ENCODE assay signal across 16 cellular contexts in the genomic region with DNA sequence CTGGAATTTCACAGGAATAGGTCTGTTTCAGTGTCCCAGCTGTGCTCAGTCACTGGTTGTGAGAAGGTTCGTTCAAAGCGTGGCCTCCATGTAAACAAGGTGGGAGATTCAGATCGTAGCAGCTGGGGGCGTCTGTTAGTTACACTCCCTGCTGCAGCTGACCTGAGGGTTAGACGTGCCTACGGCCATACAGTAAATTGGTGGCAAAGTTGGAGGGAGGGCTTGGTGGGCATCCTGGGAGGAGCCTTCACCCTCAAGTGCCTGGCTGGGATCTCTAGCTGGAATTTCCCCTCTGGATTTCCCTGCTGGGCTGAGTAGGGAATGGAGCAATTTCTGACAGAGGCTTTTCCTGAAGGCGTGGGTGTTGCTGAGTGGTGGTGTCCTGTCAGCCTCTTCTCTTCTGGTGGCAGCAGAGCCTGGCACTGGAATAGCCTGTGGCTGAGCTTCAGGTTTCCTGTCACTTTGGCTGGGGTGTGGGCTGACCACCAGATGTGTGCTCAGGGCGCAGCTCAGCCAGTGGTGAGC. TPM values are rescaled to one million over a fixed set of nuclear protein-coding genes. Genes with fewer than 3 reads are reported as not detected.
A peak's percentile ranks its signal among the peaks of the same experiment; 100 is the strongest.
DNase-seq lines count a peak whose midpoint lies in the region; ATAC-seq, FAIRE-seq and TF ChIP-seq lines count a peak whose summit lies in the region.
"Had no signal": no experiment of that assay in that cellular context is flagged by ENCODE, and none has a peak within 500 bp of the region (broad histone marks: within the 10 kb centered on the region; RNA-seq: fewer than 3 reads in every experiment).

No MANE protein-coding gene starts in this region.

- H3K27me3 ChIP-seq in bronchial epithelial cell (ENCODE audit: control insufficient read depth, insufficient read depth, low read length) (no peaks in the 10 kb centered on the region), smooth muscle cell (ENCODE audit: low read depth) (no peaks in the 10 kb centered on the region), PC-9 (ENCODE audit: insufficient read depth, low read depth) (no peaks in the 10 kb centered on the region)

- no peak overlapping the region for H3K4me2 ChIP-seq in smooth muscle cell
- no peak overlapping the region for H3K4me2 ChIP-seq in PC-9

- no peaks in the 10 kb centered on the region for H3K9me3 ChIP-seq in smooth muscle cell (replicated peaks; ENCODE audit: low read depth)
- H3K9me3 ChIP-seq in PC-9 (ENCODE audit: insufficient read depth, low read depth): no peaks in the 10 kb centered on the region

- peaks cover 7% of the 10 kb centered on the region for H3K36me3 ChIP-seq in bronchial epithelial cell (ENCODE audit: control insufficient read depth, insufficient read depth, low read length)
- H3K36me3 ChIP-seq in smooth muscle cell (ENCODE audit: low read depth): no peaks in the 10 kb centered on the region
- H3K36me3 ChIP-seq in PC-9 (ENCODE audit: low read depth): no peaks in the 10 kb centered on the region

- DNase-seq in Right ventricle myocardium inferior (ENCODE audit: missing footprints) (peak; percentile 54), cardiac septum (ENCODE audit: low spot score) (no peak), bronchial epithelial cell (ENCODE audit: low read depth) (peak; percentile 41), kidney glomerular epithelial cell (lab: John Stamatoyannopoulos, UW) (peak; percentile 38), smooth muscle cell (lab: John Stamatoyannopoulos, UW; ENCODE audit: unreplicated experiment) (no peak), germinal center (ENCODE audit: low spot score) (no peak), PC-9 (no peak)
- no peak for DNase-seq in stimulated activated CD4-positive, alpha-beta T cell treated with anti-CD3 and anti-CD28 coated beads, Interleukin-4, amount 100 ng/mL, for 24 hours
- DNase-seq: activated naive CD8-positive, alpha-beta T cell treated with anti-CD3 and anti-CD28 coated beads, Interleukin-2, amount 50 U/mL, for 24 hours; EL; HCEC 1CT; NCI-H510A treated with DMSO at 0.1 percent for 48 hours; SHP77 had no signal

- no TSS peak for BruUV-seq in PC-9 (replicated peaks; lab: Mats Ljungman, UMichigan)

- H3K4me3 ChIP-seq in bronchial epithelial cell (ENCODE audit: low read depth, low read length): no peak overlapping the region
- H3K4me3 ChIP-seq in smooth muscle cell: no peak overlapping the region
- no peak overlapping the region for H3K4me3 ChIP-seq in PC-9

- H3K9ac ChIP-seq in smooth muscle cell (ENCODE audit: low read depth): no peak overlapping the region

- H3K27ac ChIP-seq in smooth muscle cell (ENCODE audit: low read depth) (peak overlapping the region; percentile 7), PC-9 (no peak overlapping the region)
- H3K27ac ChIP-seq: VCaP had no signal

- ATAC-seq in Right ventricle myocardium inferior: peak; percentile 70
- ATAC-seq: activated naive CD8-positive, alpha-beta T cell treated with anti-CD3 and anti-CD28 coated beads, Interleukin-2, amount 50 U/mL, for 24 hours; left lobe of liver had no signal

- POLR2A ChIA-PET in PC-9 (lab: Charles Lee; ENCODE audit: unreplicated experiment): no interaction called here

- no peak for TF ChIP-seq CTCF in bronchial epithelial cell (IDR thresholded peaks at IDR 0.05; ENCODE audit: insufficient read depth, low read length, severe bottlenecking)
- no peak for TF ChIP-seq CTCF in smooth muscle cell (IDR thresholded peaks at IDR 0.05; ENCODE audit: borderline replicate concordance, insufficient read depth, poor library complexity, severe bottlenecking)
- no peak for TF ChIP-seq CTCF in PC-9 (conservative IDR thresholded peaks at IDR 0.05)

- no peak overlapping the region for H2AFZ ChIP-seq in smooth muscle cell (ENCODE audit: low read depth)
- H2AFZ ChIP-seq in PC-9: no peak overlapping the region

- H3F3A ChIP-seq in smooth muscle cell (ENCODE audit: low read depth): no peaks in the 10 kb centered on the region
- H3F3A ChIP-seq in PC-9 (ENCODE audit: insufficient read depth, low read depth): no peaks in the 10 kb centered on the region; the same call in 1 of the 2 replicates

- no peaks in the 10 kb centered on the region for H3K9me2 ChIP-seq in PC-9 (ENCODE audit: insufficient read depth)

- H3K79me2 ChIP-seq in smooth muscle cell (ENCODE audit: low read depth) (no peaks in the 10 kb centered on the region), PC-9 (ENCODE audit: low read depth) (0 out of 2 replicates have a peak, but pooled peaks cover 6% of the 10 kb centered on the region)

- no peak for FAIRE-seq in bronchial epithelial cell (lab: Jason Lieb, UNC)
- FAIRE-seq: urothelium cell line had no signal

- WGBS in smooth muscle cell (ENCODE audit: low lambda C conversion rate): 44% methylated on average over 8 of the region's 8 CpGs

- CTCF ChIA-PET in PC-9 (lab: Charles Lee): no interaction called here

- intact Hi-C loops in Right ventricle myocardium inferior (cut with DNase I): no loop called here
- intact Hi-C loops in cardiac septum (cut with DNase I): no loop called here
- intact Hi-C loops in PC-9 (cut with micrococcal nuclease; ENCODE audit: unreplicated experiment): no loop called here

- H3K4me1 ChIP-seq in smooth muscle cell (ENCODE audit: low read depth) (no peaks in the 10 kb centered on the region), PC-9 (replicated peaks; ENCODE audit: insufficient read depth) (peaks cover 3% of the 10 kb centered on the region; the same call in 1 of the 2 replicates)

- H4K20me1 ChIP-seq in smooth muscle cell (ENCODE audit: low read depth): no peaks in the 10 kb centered on the region
- no peaks in the 10 kb centered on the region for H4K20me1 ChIP-seq in PC-9 (ENCODE audit: insufficient read depth)

RNA-seq across cellular contexts. Expression of a gene that starts 6.4 kb away (rescaled TPM):
- total RNA-seq in Right ventricle myocardium inferior (7.5 TPM), cardiac septum (9.4 TPM), bronchial epithelial cell (13.2 and 16.1 TPM in 2 replicates), smooth muscle cell (5.7 and 16.5 TPM in 2 replicates), PC-9 (2021) (17.0 and 19.3 TPM in 2 replicates)
- polyA plus RNA-seq in smooth muscle cell: 4.8 and 6.3 TPM in 2 replicates

RNA-seq across cellular contexts. Expression of a gene that starts 21.9 kb away (rescaled TPM):
- 25.6 TPM for total RNA-seq in Right ventricle myocardium inferior
- 24.2 TPM for total RNA-seq in cardiac septum
- 2.6 and 3.2 TPM in 2 replicates for total RNA-seq in bronchial epithelial cell
- 30.2 and 32.5 TPM in 2 replicates for total RNA-seq in smooth muscle cell
- 31.6 and 42.3 TPM in 2 replicates for polyA plus RNA-seq in smooth muscle cell
- 9.7 and 13.7 TPM in 2 replicates for total RNA-seq in PC-9 (2021)

Comparison
In these comparisons a context has a peak if more than half of its experiments do, and no peak if none do; other contexts are left out.
1. DNase-seq: peak in Right ventricle myocardium inferior (single experiment), bronchial epithelial cell (single experiment) and kidney glomerular epithelial cell (single experiment); none in cardiac septum (single experiment), smooth muscle cell (single experiment), stimulated activated CD4-positive, alpha-beta T cell treated with anti-CD3 and anti-CD28 coated beads, Interleukin-4, amount 100 ng/mL, for 24 hours (single experiment), germinal center (single experiment) and PC-9 (0 of 2).